ENCODE assay signal across 3 cellular contexts in genomic region chr6:26214826-26215199, GRCh38.
TF ChIP-seq lines count a peak whose summit lies in the region.

No MANE protein-coding gene starts in this region.

TF ChIP-seq in SK-N-SH, 30 proteins besides CTCF, POLR2A, EP300 and RAD21:
- TF ChIP-seq YY1 (IDR thresholded peaks at IDR 0.05; ENCODE audit: low read depth) (no peak), FOXM1 (IDR thresholded peaks at IDR 0.05; ENCODE audit: low read depth) (no peak), POLR2AphosphoS5 (IDR thresholded peaks at IDR 0.05; ENCODE audit: low read depth, low read length) (no peak), FOXJ3 (CRISPR knock-in tag; IDR thresholded peaks at IDR 0.05) (no peak), GATA2 (CRISPR knock-in tag; IDR thresholded peaks at IDR 0.05) (no peak), CHD2 (IDR thresholded peaks at IDR 0.05; ENCODE audit: low read length, partially characterized antibody) (no peak), TCF12 (IDR thresholded peaks at IDR 0.05) (no peak), MXI1 (IDR thresholded peaks at IDR 0.05; ENCODE audit: low read depth, low read length) (no peak), MEF2A (IDR thresholded peaks at IDR 0.05; ENCODE audit: borderline replicate concordance, low read depth) (no peak)
- TF ChIP-seq, protein P1, sequence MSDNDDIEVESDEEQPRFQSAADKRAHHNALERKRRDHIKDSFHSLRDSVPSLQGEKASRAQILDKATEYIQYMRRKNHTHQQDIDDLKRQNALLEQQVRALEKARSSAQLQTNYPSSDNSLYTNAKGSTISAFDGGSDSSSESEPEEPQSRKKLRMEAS (IDR thresholded peaks at IDR 0.05; ENCODE audit: low read depth) = no peak
- TF ChIP-seq, protein P2, sequence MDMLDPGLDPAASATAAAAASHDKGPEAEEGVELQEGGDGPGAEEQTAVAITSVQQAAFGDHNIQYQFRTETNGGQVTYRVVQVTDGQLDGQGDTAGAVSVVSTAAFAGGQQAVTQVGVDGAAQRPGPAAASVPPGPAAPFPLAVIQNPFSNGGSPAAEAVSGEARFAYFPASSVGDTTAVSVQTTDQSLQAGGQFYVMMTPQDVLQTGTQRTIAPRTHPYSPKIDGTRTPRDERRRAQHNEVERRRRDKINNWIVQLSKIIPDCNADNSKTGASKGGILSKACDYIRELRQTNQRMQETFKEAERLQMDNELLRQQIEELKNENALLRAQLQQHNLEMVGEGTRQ (IDR thresholded peaks at IDR 0.05; ENCODE audit: borderline replicate concordance, low read depth, low read length) = no peak
- TF ChIP-seq, protein P3, sequence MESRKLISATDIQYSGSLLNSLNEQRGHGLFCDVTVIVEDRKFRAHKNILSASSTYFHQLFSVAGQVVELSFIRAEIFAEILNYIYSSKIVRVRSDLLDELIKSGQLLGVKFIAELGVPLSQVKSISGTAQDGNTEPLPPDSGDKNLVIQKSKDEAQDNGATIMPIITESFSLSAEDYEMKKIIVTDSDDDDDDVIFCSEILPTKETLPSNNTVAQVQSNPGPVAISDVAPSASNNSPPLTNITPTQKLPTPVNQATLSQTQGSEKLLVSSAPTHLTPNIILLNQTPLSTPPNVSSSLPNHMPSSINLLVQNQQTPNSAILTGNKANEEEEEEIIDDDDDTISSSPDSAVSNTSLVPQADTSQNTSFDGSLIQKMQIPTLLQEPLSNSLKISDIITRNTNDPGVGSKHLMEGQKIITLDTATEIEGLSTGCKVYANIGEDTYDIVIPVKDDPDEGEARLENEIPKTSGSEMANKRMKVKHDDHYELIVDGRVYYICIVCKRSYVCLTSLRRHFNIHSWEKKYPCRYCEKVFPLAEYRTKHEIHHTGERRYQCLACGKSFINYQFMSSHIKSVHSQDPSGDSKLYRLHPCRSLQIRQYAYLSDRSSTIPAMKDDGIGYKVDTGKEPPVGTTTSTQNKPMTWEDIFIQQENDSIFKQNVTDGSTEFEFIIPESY (IDR thresholded peaks at IDR 0.05; ENCODE audit: borderline replicate concordance, low read depth) = no peak

TF ChIP-seq in SK-N-SH treated with all-trans-retinoic acid at 6 μM for 48 hours, 23 proteins besides CTCF, POLR2A, EP300 and RAD21 (continued from another document):
- no peak for TF ChIP-seq ZNF565 (CRISPR knock-in tag; conservative IDR thresholded peaks at IDR 0.05; ENCODE audit: low read depth)

TF ChIP-seq in H1, 55 proteins besides CTCF, POLR2A, EP300 and RAD21:
- TF ChIP-seq SP1 (IDR thresholded peaks at IDR 0.05; ENCODE audit: low read depth, low read length) (no peak), ATF2 (IDR thresholded peaks at IDR 0.05; ENCODE audit: low read length) (peak; percentile 0), TEAD4 (IDR thresholded peaks at IDR 0.05; ENCODE audit: low read depth, low read length) (no peak), SIX5 (IDR thresholded peaks at IDR 0.05; ENCODE audit: low read depth, low read length) (no peak), POLR2AphosphoS5 (IDR thresholded peaks at IDR 0.05; ENCODE audit: low read depth, low read length) (0 out of 2 replicates have a peak, but pooled peaks have one; percentile 60)
